Comparison of ENCODE assay signal across 18 cellular contexts in genomic region chr14:60315591-60315990, GRCh38.
DNase-seq lines count a peak whose midpoint lies in the region; ATAC-seq, FAIRE-seq and TF ChIP-seq lines count a peak whose summit lies in the region.
"Had no signal": no experiment of that assay in that cellular context is flagged by ENCODE, and none has a peak within 500 bp of the region (broad histone marks: within the 10 kb centered on the region; RNA-seq: fewer than 3 reads in every experiment).

No MANE protein-coding gene starts in this region.

- H3K27me3 Mint-ChIP-seq in natural killer cell (ENCODE audit: low read depth in 2 of 2) = peaks cover 6 to 33% of the 10 kb centered on the region in 2 donors

- H3K4me1 ChIP-seq in HUES48 (ENCODE audit: control insufficient read depth, insufficient read depth, low read length) = peaks cover 33% of the 10 kb centered on the region
- H3K4me1 ChIP-seq in H1 (replicated peaks in 1 of 4; ENCODE audit: control insufficient read depth in 3 of 4, insufficient read depth in 4 of 4, low read length in 3 of 4) = peaks cover 3 to 27% (median 21%) of the 10 kb centered on the region in 4 experiments

- peak overlapping the region; percentile 61 for H3K4ac ChIP-seq in H1 (replicated peaks; ENCODE audit: insufficient read length, low read depth, low read length)

- H3K23me2 ChIP-seq in H1 (ENCODE audit: low read depth, low read length) = no peaks in the 10 kb centered on the region

- H3K36me3 ChIP-seq in HUES48 (ENCODE audit: control insufficient read depth, insufficient read depth, low read length) = no peaks in the 10 kb centered on the region
- H3K36me3 ChIP-seq in H1 (ENCODE audit: control insufficient read depth in 2 of 4, insufficient read depth in 4 of 4, low read length in 3 of 4) = no peaks in the 10 kb centered on the region

- no peak overlapping the region for H3K4me3 Mint-ChIP-seq in natural killer cell
- H3K4me3 Mint-ChIP-seq: B cell; CD4-positive, alpha-beta T cell; IgD-negative memory B cell had no signal

- DNase-seq in ELF-1 (ENCODE audit: low read depth, low spot score) (peak; percentile 54), H1 (ENCODE audit: low read depth in 1 of 2, low spot score in 2 of 2) (no peak), myocyte (ENCODE audit: low read depth) (peak; percentile 33), NCI-H1436 treated with DMSO at 0.1 percent for 48 hours (lab: John Stamatoyannopoulos, UW) (no peak), DMS 273 treated with DMSO at 0.1 percent for 48 hours (lab: John Stamatoyannopoulos, UW) (no peak), natural killer cell (no peak)
- DNase-seq: ACHN; C1 segment of cervical spinal cord; Calu3; CD4-positive, alpha-beta T cell; DMS79; GOT3 had no signal

- H3K18ac ChIP-seq in H1 (ENCODE audit: extremely low read depth, low read length) = 0 out of 2 replicates have a peak overlapping the region, but pooled peaks have one; percentile 51

- H2AFZ ChIP-seq in H1 (ENCODE audit: low read length) = no peak overlapping the region

- H3K4me1 Mint-ChIP-seq in natural killer cell = no peaks in the 10 kb centered on the region
- H3K4me1 Mint-ChIP-seq: B cell, IgD-negative memory B cell had no signal

- H2AK5ac ChIP-seq in H1 (ENCODE audit: low read depth, low read length) = no peak overlapping the region

- H2BK12ac ChIP-seq in H1 (ENCODE audit: low read depth, low read length) = peak overlapping the region; percentile 69; the same call in 1 of the 2 replicates

- no peaks in the 10 kb centered on the region for H3K36me3 Mint-ChIP-seq in natural killer cell

- TF ChIP-seq EP300 in H1 (IDR thresholded peaks at IDR 0.05; ENCODE audit: borderline replicate concordance in 1 of 2, low read depth in 2 of 2, low read length in 2 of 2) = no peak

- no peaks in the 10 kb centered on the region for H3K9me3 Mint-ChIP-seq in natural killer cell
- H3K9me3 Mint-ChIP-seq: CD4-positive, alpha-beta T cell; IgD-negative memory B cell had no signal

- CTCF ChIA-PET in H1 (lab: Charles Lee; ENCODE audit: partially characterized antibody) = interaction anchor here (0.8 to 2.5 kb wide), 5 partner anchors 10 to 50 kb away, joined by 3 to 12 read pairs (median 4); no protein-coding TSS in a partner anchor

- H4K91ac ChIP-seq in H1 (replicated peaks; ENCODE audit: insufficient read length, low read length) = peak overlapping the region; percentile 67

- no peaks in the 10 kb centered on the region for H3K79me1 ChIP-seq in H1 (ENCODE audit: low read depth, low read length)

- no peaks in the 10 kb centered on the region for H3K79me2 ChIP-seq in H1 (ENCODE audit: control insufficient read depth in 1 of 2, insufficient read depth in 2 of 2, low read length in 2 of 2)

- H3K4me2 ChIP-seq in H1 (ENCODE audit: insufficient read depth in 1 of 2, low read depth in 2 of 2, low read length in 2 of 2) = 0 out of 4 replicates have a peak overlapping the region, but pooled peaks of 1 of the 2 experiments have one; percentile 30

- H3K27ac ChIP-seq in HUES48 (ENCODE audit: low read depth, low read length) = peak overlapping the region; percentile 85
- no peak overlapping the region for H3K27ac ChIP-seq in H1 (ENCODE audit: low read depth, low read length)

- no peaks in the 10 kb centered on the region for H4K20me1 ChIP-seq in H1 (replicated peaks in 1 of 2; ENCODE audit: control insufficient read depth in 1 of 2, insufficient read depth in 2 of 2, low read length in 2 of 2)

- H3K4me3 ChIP-seq in HUES48 (ENCODE audit: low read depth, low read length) (no peak overlapping the region), H1 (ENCODE audit: extremely low read depth in 1 of 4, insufficient read depth in 2 of 4, low read depth in 3 of 4, low read length in 4 of 4) (no peak overlapping the region)

- peak overlapping the region; percentile 74; the same call in 1 of the 2 replicates for H2BK5ac ChIP-seq in H1 (ENCODE audit: low read depth, low read length)

- TF ChIP-seq POLR2A in H1 (IDR thresholded peaks at IDR 0.05; ENCODE audit: control extremely low read depth in 1 of 2, low read depth in 2 of 2, low read length in 2 of 2) = no peak

- no peak overlapping the region for H4K5ac ChIP-seq in H1 (ENCODE audit: insufficient read length, low read depth, low read length)

- no peak overlapping the region for H3K27ac Mint-ChIP-seq in natural killer cell
- H3K27ac Mint-ChIP-seq: B cell; CD4-positive, alpha-beta T cell; IgD-negative memory B cell had no signal

- ATAC-seq in natural killer cell = no peak
- ATAC-seq: HCT116 had no signal

- intact Hi-C loops in natural killer cell (cut with micrococcal nuclease) = no loop called here

- 60% methylated on average over 4 of the region's 4 CpGs; no CpG with 5 or more reads in 1 of the 2 experiments for WGBS in H1 (ENCODE audit: extremely low coverage in 1 of 2, insufficient coverage in 1 of 2, insufficient read length in 1 of 2, insufficient replicate concordance in 2 of 2, low coverage in 1 of 2, low lambda C conversion rate in 2 of 2, missing lambda C conversion rate in 1 of 2), 2 experiments

- H3K56ac ChIP-seq in H1 (replicated peaks; ENCODE audit: insufficient read length, low read depth, low read length) = no peak overlapping the region

- H3K9ac ChIP-seq in HUES48 (ENCODE audit: low read depth, low read length) (no peak overlapping the region), H1 (replicated peaks in 1 of 4; ENCODE audit: extremely low read depth in 1 of 4, low read depth in 3 of 4, low read length in 3 of 4) (no peak overlapping the region)

- no peak overlapping the region for H2BK15ac ChIP-seq in H1 (ENCODE audit: low read length)

- no peak overlapping the region for H4K8ac ChIP-seq in H1 (ENCODE audit: extremely low read depth, insufficient read depth, low read length)

- H3K23ac ChIP-seq in H1 (ENCODE audit: insufficient read length) = no peak overlapping the region

- POLR2A ChIA-PET in H1 (lab: Charles Lee; ENCODE audit: partially characterized antibody) = interaction anchor here (0.8 to 2.1 kb wide), 3 partner anchors 10 to 32 kb away, joined by 3 to 5 read pairs (median 3); no protein-coding TSS in a partner anchor

- H3K27me3 ChIP-seq in HUES48 (ENCODE audit: control insufficient read depth, insufficient read depth, low read length) = no peaks in the 10 kb centered on the region
- no peaks in the 10 kb centered on the region for H3K27me3 ChIP-seq in H1 (replicated peaks in 1 of 4; ENCODE audit: control insufficient read depth in 3 of 4, extremely low read depth in 1 of 4, insufficient read depth in 3 of 4, low read length in 3 of 4)

- no peak for TF ChIP-seq RAD21 in H1 (IDR thresholded peaks at IDR 0.05 in 1 of 2, conservative IDR thresholded peaks at IDR 0.05 in 1 of 2; ENCODE audit: low read depth in 2 of 2, low read length in 2 of 2)

- peak overlapping the region; percentile 44; the same call in 1 of the 2 replicates for H2BK20ac ChIP-seq in H1 (ENCODE audit: low read length)

- H3K9me3 ChIP-seq in HUES48 (ENCODE audit: control insufficient read depth, insufficient read depth, low read length) = peaks cover 7% of the 10 kb centered on the region
- H3K9me3 ChIP-seq in H1 (ENCODE audit: insufficient read depth in 2 of 2, low read depth in 1 of 2, low read length in 1 of 2) = peaks cover 6 to 7% of the 10 kb centered on the region in 2 experiments; a peak in 1 of 4 replicates

- peak overlapping the region; percentile 25 for H2BK120ac ChIP-seq in H1 (replicated peaks; ENCODE audit: low read depth, low read length)

- no peak for FAIRE-seq in H1 (lab: Jason Lieb, UNC)
- FAIRE-seq: G401.6, GM12891 had no signal

- TF ChIP-seq CTCF in H1 (IDR thresholded peaks at IDR 0.05; ENCODE audit: control extremely low read depth in 1 of 3, insufficient read depth in 1 of 3, low read depth in 1 of 3, low read length in 3 of 3) = no peak
- no peak for TF ChIP-seq CTCF in natural killer cell (IDR thresholded peaks at IDR 0.05)

- H3K14ac ChIP-seq in H1 (ENCODE audit: insufficient read length) = no peak overlapping the region

TF ChIP-seq in H1, 55 proteins besides CTCF, POLR2A, EP300 and RAD21 (continues in another document):
- TF ChIP-seq GABPA (IDR thresholded peaks at IDR 0.05; ENCODE audit: borderline replicate concordance, insufficient read depth, low read length) (no peak), TAF1 (IDR thresholded peaks at IDR 0.05; ENCODE audit: low read depth, low read length) (no peak), TAF7 (optimal IDR thresholded peaks at IDR 0.05; ENCODE audit: borderline replicate concordance, low read depth, low read length) (no peak)

Comparison
In these comparisons a context has a peak if more than half of its experiments do, and no peak if none do; other contexts are left out.
1. DNase-seq: peak in ELF-1 (single experiment) and myocyte (single experiment); none in H1 (0 of 2), NCI-H1436 treated with DMSO at 0.1 percent for 48 hours (single experiment), DMS 273 treated with DMSO at 0.1 percent for 48 hours (single experiment) and natural killer cell (single experiment).